Comparison of ENCODE assay signal across 9 cellular contexts in the genomic region with DNA sequence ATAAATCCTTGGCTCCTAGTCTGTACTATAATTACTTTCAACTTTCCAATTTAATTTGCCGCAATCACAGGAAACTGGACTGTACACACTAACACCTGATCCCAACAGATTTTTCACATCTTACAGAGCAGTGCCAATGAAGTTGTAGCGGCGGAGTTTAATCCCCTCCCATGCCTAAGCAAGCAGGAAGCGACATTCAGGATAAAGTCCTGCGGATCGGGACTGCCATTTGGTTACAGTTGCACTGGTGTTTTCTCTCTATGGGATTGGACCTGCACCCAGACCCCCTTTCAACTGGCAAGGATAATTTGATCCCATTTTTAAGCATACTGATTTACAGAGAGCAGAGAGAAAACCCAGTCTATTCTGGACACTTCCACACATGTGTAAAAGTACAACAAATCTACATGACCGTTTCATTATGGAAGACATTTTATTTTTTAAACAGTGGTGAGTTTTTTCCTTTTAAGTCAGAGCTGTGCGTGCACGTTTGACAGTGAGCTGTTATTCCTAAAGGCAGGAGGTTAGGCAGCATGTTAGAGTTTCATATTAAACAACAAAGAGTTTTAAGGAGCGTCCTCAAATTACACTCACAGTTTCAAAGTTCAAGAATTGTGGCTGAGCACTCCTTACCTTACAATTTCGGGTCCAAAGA.
A peak's percentile ranks its signal among the peaks of the same experiment; 100 is the strongest.
DNase-seq lines count a peak whose midpoint lies in the region; ATAC-seq, FAIRE-seq and TF ChIP-seq lines count a peak whose summit lies in the region.
"Had no signal": no experiment of that assay in that cellular context is flagged by ENCODE, and none has a peak within 500 bp of the region (broad histone marks: within the 10 kb centered on the region; RNA-seq: fewer than 3 reads in every experiment).

No MANE protein-coding gene starts in this region.

- ATAC-seq in stimulated activated naive CD8-positive, alpha-beta T cell treated with anti-CD3 and anti-CD28 coated beads, Interleukin-15, amount 100 ng/mL, for 72 hours = no peak
- ATAC-seq in stimulated activated naive CD8-positive, alpha-beta T cell treated with anti-CD3 and anti-CD28 coated beads, Interleukin-15, Interleukin-2, amounts not matched to agents 100 U/mL and 50 U/mL, for 24 hours = no peak
- ATAC-seq in GM19452 (IDR thresholded peaks at IDR 0.05; ENCODE audit: unreplicated experiment) (no peak), HG02970 (IDR thresholded peaks at IDR 0.05; ENCODE audit: low FRiP score, unreplicated experiment) (no peak)

- H3K36me3 ChIP-seq in bronchial epithelial cell (ENCODE audit: control insufficient read depth, insufficient read depth, low read length) (no peaks in the 10 kb centered on the region), mesendoderm (ENCODE audit: control insufficient read depth, insufficient read depth, low read length) (no peaks in the 10 kb centered on the region)

- H3K4me3 Mint-ChIP-seq in stimulated activated naive CD8-positive, alpha-beta T cell treated with anti-CD3 and anti-CD28 coated beads, Interleukin-15, amount 100 ng/mL, for 72 hours = peak overlapping the region; percentile 49 to 50

- H2BK120ac ChIP-seq in mesendoderm (ENCODE audit: low read depth, low read length) = no peak overlapping the region

- H3K4me1 ChIP-seq in mesendoderm (ENCODE audit: control insufficient read depth, low read depth, low read length) = no peaks in the 10 kb centered on the region

- H3K56ac ChIP-seq in mesendoderm (ENCODE audit: low read length) = no peak overlapping the region

- no peaks in the 10 kb centered on the region for H3K27me3 Mint-ChIP-seq in stimulated activated naive CD8-positive, alpha-beta T cell treated with anti-CD3 and anti-CD28 coated beads, Interleukin-15, amount 100 ng/mL, for 72 hours

- no peak overlapping the region for H2AK5ac ChIP-seq in mesendoderm (ENCODE audit: low read length)

- no peak for FAIRE-seq in bronchial epithelial cell (lab: Jason Lieb, UNC)

- peak overlapping the region in 1 of 2 donors; percentile 12 for H3K27ac Mint-ChIP-seq in stimulated activated naive CD8-positive, alpha-beta T cell treated with anti-CD3 and anti-CD28 coated beads, Interleukin-15, amount 100 ng/mL, for 72 hours
- H3K27ac Mint-ChIP-seq: IgD-negative memory B cell had no signal

- no peaks in the 10 kb centered on the region for H3K9me3 Mint-ChIP-seq in stimulated activated naive CD8-positive, alpha-beta T cell treated with anti-CD3 and anti-CD28 coated beads, Interleukin-15, amount 100 ng/mL, for 72 hours

- H3K4me3 ChIP-seq in bronchial epithelial cell (ENCODE audit: low read depth, low read length) = peak overlapping the region; percentile 27
- H3K4me3 ChIP-seq in mesendoderm (ENCODE audit: low read length) = no peak overlapping the region

- H2BK5ac ChIP-seq in mesendoderm (ENCODE audit: low read length) = no peak overlapping the region

- no peak overlapping the region for H3K4me2 ChIP-seq in mesendoderm (ENCODE audit: low read length)

- H3K79me1 ChIP-seq in mesendoderm (ENCODE audit: low read length) = no peaks in the 10 kb centered on the region

- no peak overlapping the region for H2BK15ac ChIP-seq in mesendoderm (replicated peaks; ENCODE audit: low read depth)

- H3K27me3 ChIP-seq in bronchial epithelial cell (ENCODE audit: control insufficient read depth, insufficient read depth, low read length) = no peaks in the 10 kb centered on the region
- H3K27me3 ChIP-seq in mesendoderm (ENCODE audit: insufficient read depth, low read length, poor library complexity) = no peaks in the 10 kb centered on the region

- no peak overlapping the region for H3K9ac ChIP-seq in mesendoderm (ENCODE audit: low read length)

- DNase-seq in stimulated activated naive CD8-positive, alpha-beta T cell treated with anti-CD3 and anti-CD28 coated beads, Interleukin-15, amount 100 ng/mL, for 72 hours = no peak
- DNase-seq in stimulated activated naive CD8-positive, alpha-beta T cell treated with anti-CD3 and anti-CD28 coated beads, Interleukin-15, Interleukin-2, amounts not matched to agents 100 U/mL and 50 U/mL, for 24 hours = no peak
- DNase-seq in bronchial epithelial cell (ENCODE audit: low read depth) = peak; percentile 18
- DNase-seq in mesendoderm = no peak
- DNase-seq in NCI-H2029 (lab: John Stamatoyannopoulos, UW) = no peak
- DNase-seq in CD1c-positive myeloid dendritic cell (ENCODE audit: extremely low spot score) = no peak

- no peak overlapping the region for H3K18ac ChIP-seq in mesendoderm (ENCODE audit: low read length)

- H3K79me2 ChIP-seq in mesendoderm (ENCODE audit: control insufficient read depth, insufficient read depth, low read length) = no peaks in the 10 kb centered on the region

- TF ChIP-seq CTCF in bronchial epithelial cell (IDR thresholded peaks at IDR 0.05; ENCODE audit: insufficient read depth, low read length, severe bottlenecking) = no peak

- H4K8ac ChIP-seq in mesendoderm (ENCODE audit: low read depth, low read length) = no peak overlapping the region

- WGBS in mesendoderm (ENCODE audit: extremely low coverage, insufficient coverage, low lambda C conversion rate) = no CpG with 5 or more reads among the region's 11 CpGs

- H3K4ac ChIP-seq in mesendoderm (ENCODE audit: low read depth, low read length) = peak overlapping the region; percentile 79

- no peak overlapping the region for H3K27ac ChIP-seq in mesendoderm (ENCODE audit: low read depth, low read length)

- H3K4me1 Mint-ChIP-seq in stimulated activated naive CD8-positive, alpha-beta T cell treated with anti-CD3 and anti-CD28 coated beads, Interleukin-15, amount 100 ng/mL, for 72 hours = peaks cover 27% of the 10 kb centered on the region

- H4K5ac ChIP-seq in mesendoderm (ENCODE audit: low read length) = no peak overlapping the region

- no peak overlapping the region for H3K23ac ChIP-seq in mesendoderm (ENCODE audit: low read length)
